ENCODE assay signal across 9 cellular contexts in genomic region chr5:1737790-1738405, GRCh38.
A peak's percentile ranks its signal among the peaks of the same experiment; 100 is the strongest.
DNase-seq lines count a peak whose midpoint lies in the region; ATAC-seq and TF ChIP-seq lines count a peak whose summit lies in the region.
"Had no signal": no experiment of that assay in that cellular context is flagged by ENCODE, and none has a peak within 500 bp of the region (broad histone marks: within the 10 kb centered on the region; RNA-seq: fewer than 3 reads in every experiment).

No MANE protein-coding gene starts in this region.

- H3K27me3 Mint-ChIP-seq in central memory CD8-positive, alpha-beta T cell = peaks cover 88% of the 10 kb centered on the region
- peaks cover 23% of the 10 kb centered on the region for H3K27me3 Mint-ChIP-seq in activated T-helper 2 cell treated with anti-CD3 and anti-CD28 coated beads, Interferon-gamma antibody, Interleukin-2, Interleukin-4, amounts not matched to agents 10 μg/mL and 5 μg/mL and 100 μg/mL, durations not matched to agents 14 hours and 24 hours and 36 hours (ENCODE audit: low read depth)

- H3K36me3 ChIP-seq in cardiac muscle cell = no peaks in the 10 kb centered on the region

- no peaks in the 10 kb centered on the region for H3K36me3 Mint-ChIP-seq in central memory CD8-positive, alpha-beta T cell (ENCODE audit: insufficient read depth)
- no peaks in the 10 kb centered on the region for H3K36me3 Mint-ChIP-seq in activated T-helper 2 cell treated with anti-CD3 and anti-CD28 coated beads, Interferon-gamma antibody, Interleukin-2, Interleukin-4, amounts not matched to agents 10 μg/mL and 5 μg/mL and 100 μg/mL, durations not matched to agents 14 hours and 24 hours and 36 hours (ENCODE audit: low read depth)

- no peak overlapping the region for H3K27ac Mint-ChIP-seq in central memory CD8-positive, alpha-beta T cell (ENCODE audit: low read depth)
- no peak overlapping the region for H3K27ac Mint-ChIP-seq in activated T-helper 2 cell treated with anti-CD3 and anti-CD28 coated beads, Interferon-gamma antibody, Interleukin-2, Interleukin-4, amounts not matched to agents 10 μg/mL and 5 μg/mL and 100 μg/mL, durations not matched to agents 14 hours and 24 hours and 36 hours

- H3K4me3 Mint-ChIP-seq in central memory CD8-positive, alpha-beta T cell = no peak overlapping the region
- no peak overlapping the region for H3K4me3 Mint-ChIP-seq in activated T-helper 2 cell treated with anti-CD3 and anti-CD28 coated beads, Interferon-gamma antibody, Interleukin-2, Interleukin-4, amounts not matched to agents 10 μg/mL and 5 μg/mL and 100 μg/mL, durations not matched to agents 14 hours and 24 hours and 36 hours (ENCODE audit: low read depth)

- DNase-seq in cardiac muscle cell (ENCODE audit: low read depth in 1 of 2, low spot score in 1 of 2) (peak; percentile 33 to 54), Right ventricle myocardium inferior (ENCODE audit: missing footprints) (no peak), myocyte (ENCODE audit: low read depth) (peak; percentile 7), NCI-H526 treated with DMSO at 0.1 percent for 48 hours (lab: John Stamatoyannopoulos, UW) (no peak)
- DNase-seq in central memory CD8-positive, alpha-beta T cell (ENCODE audit: low spot score in 2 of 2) = peak in 1 of 2 donors; percentile 16
- DNase-seq in activated T-helper 2 cell treated with anti-CD3 and anti-CD28 coated beads, Interferon-gamma antibody, Interleukin-2, Interleukin-4, amounts not matched to agents 10 μg/mL and 5 μg/mL and 100 μg/mL, durations not matched to agents 14 hours and 24 hours and 36 hours (ENCODE audit: low spot score) = no peak

- no peaks in the 10 kb centered on the region for H3K9me3 Mint-ChIP-seq in central memory CD8-positive, alpha-beta T cell
- peaks cover 9% of the 10 kb centered on the region for H3K9me3 Mint-ChIP-seq in activated T-helper 2 cell treated with anti-CD3 and anti-CD28 coated beads, Interferon-gamma antibody, Interleukin-2, Interleukin-4, amounts not matched to agents 10 μg/mL and 5 μg/mL and 100 μg/mL, durations not matched to agents 14 hours and 24 hours and 36 hours

- no peaks in the 10 kb centered on the region for H3K4me1 ChIP-seq in cardiac muscle cell (ENCODE audit: low read depth)

- peak; percentile 68 for TF ChIP-seq CTCF in cardiac muscle cell (IDR thresholded peaks at IDR 0.05; ENCODE audit: low read depth, low read length)

- intact Hi-C loops in Right ventricle myocardium inferior (cut with DNase I) = no loop called here
- intact Hi-C loops in activated T-helper 2 cell treated with anti-CD3 and anti-CD28 coated beads, Interferon-gamma antibody, Interleukin-2, Interleukin-4, amounts not matched to agents 10 μg/mL and 5 μg/mL and 100 μg/mL, durations not matched to agents 14 hours and 24 hours and 36 hours (cut with micrococcal nuclease) = loop anchor here (5.0 kb wide), 1 partner anchor 284 kb away; no protein-coding TSS in a partner anchor

- no peaks in the 10 kb centered on the region for H3K4me1 Mint-ChIP-seq in central memory CD8-positive, alpha-beta T cell
- H3K4me1 Mint-ChIP-seq in activated T-helper 2 cell treated with anti-CD3 and anti-CD28 coated beads, Interferon-gamma antibody, Interleukin-2, Interleukin-4, amounts not matched to agents 10 μg/mL and 5 μg/mL and 100 μg/mL, durations not matched to agents 14 hours and 24 hours and 36 hours (ENCODE audit: low read depth) = no peaks in the 10 kb centered on the region

- no peaks in the 10 kb centered on the region for H3K9me3 ChIP-seq in cardiac muscle cell (ENCODE audit: low read depth)

- H3K27ac ChIP-seq in cardiac muscle cell = no peak overlapping the region
- H3K27ac ChIP-seq: epithelial cell of prostate had no signal

- no peak overlapping the region for H3K4me3 ChIP-seq in cardiac muscle cell

- ATAC-seq in Right ventricle myocardium inferior (no peak), HG03045 (IDR thresholded peaks at IDR 0.05; ENCODE audit: unreplicated experiment) (peak; percentile 53), SK-N-SH treated with all-trans-retinoic acid at 6 μM for 48 hours (peak; percentile 73; the same call in 2 of the 3 replicates)
- ATAC-seq in central memory CD8-positive, alpha-beta T cell (replicated peaks; ENCODE audit: extremely low read depth, poor library complexity, severe bottlenecking) = peak; percentile 43

- H3K27me3 ChIP-seq in cardiac muscle cell = no peaks in the 10 kb centered on the region

TF ChIP-seq in SK-N-SH treated with all-trans-retinoic acid at 6 μM for 48 hours, 23 proteins besides CTCF, POLR2A, EP300 and RAD21:
- no peak for TF ChIP-seq ZFP30 (CRISPR knock-in tag; IDR thresholded peaks at IDR 0.05)
- TF ChIP-seq ZNF70 (CRISPR knock-in tag; IDR thresholded peaks at IDR 0.05) = no peak

Comparison
In these comparisons a context has a peak if more than half of its experiments do, and no peak if none do; other contexts are left out.
1. DNase-seq: peak in cardiac muscle cell (2 of 2) and myocyte (single experiment); none in Right ventricle myocardium inferior (single experiment), NCI-H526 treated with DMSO at 0.1 percent for 48 hours (single experiment) and activated T-helper 2 cell treated with anti-CD3 and anti-CD28 coated beads, Interferon-gamma antibody, Interleukin-2, Interleukin-4, amounts not matched to agents 10 μg/mL and 5 μg/mL and 100 μg/mL, durations not matched to agents 14 hours and 24 hours and 36 hours (single experiment).